29 cellular contexts compared by ENCODE assay signal in genomic region chr6:133467982-133468380, GRCh38.
"Had no signal": no experiment of that assay in that cellular context is flagged by ENCODE, and none has a peak within 500 bp of the region (broad histone marks: within the 10 kb centered on the region; RNA-seq: fewer than 3 reads in every experiment).

No MANE protein-coding gene starts in this region.

- H3K36me3 ChIP-seq: colonic mucosa, gastroesophageal sphincter, pancreas, sigmoid colon had no signal

- H3K4me3 ChIP-seq: colonic mucosa, gastroesophageal sphincter, pancreas, psoas muscle, sigmoid colon had no signal

- H3K27me3 ChIP-seq: colonic mucosa, gastroesophageal sphincter, pancreas, sigmoid colon had no signal

- H3K27ac ChIP-seq: colonic mucosa, epithelial cell of prostate, gastroesophageal sphincter, pancreas, psoas muscle, sigmoid colon had no signal

- ATAC-seq: activated CD4-positive, alpha-beta T cell treated with anti-CD3 and anti-CD28 coated beads for 36 hours; activated CD8-positive, alpha-beta memory T cell treated with anti-CD3 and anti-CD28 coated beads, Interleukin-2, amount 10 ng/mL, durations not matched to agents 7 days and 5 days; activated CD8-positive, alpha-beta T cell treated with anti-CD3 and anti-CD28 coated beads, Interleukin-2, amount 10 ng/mL, durations not matched to agents 7 days and 5 days; gastroesophageal sphincter; left colon; naive thymus-derived CD8-positive, alpha-beta T cell; pancreas; psoas muscle; stimulated activated memory B cell treated with anti-CD40 and anti-IgM and Interleukin-4, amounts not matched to agents 10 μg/mL and 1 μg/mL and 100 μg/mL, for 72 hours; stimulated activated naive CD8-positive, alpha-beta T cell treated with anti-CD3 and anti-CD28 coated beads, Interleukin-15, amount 100 ng/mL, for 72 hours had no signal

- FAIRE-seq: bronchial epithelial cell, endometrium, kidney, pancreas, small intestine had no signal

- H3K9me3 ChIP-seq: colonic mucosa, gastroesophageal sphincter, pancreas, sigmoid colon had no signal

- H3K4me1 ChIP-seq: colonic mucosa, gastroesophageal sphincter, pancreas, psoas muscle, sigmoid colon had no signal

- DNase-seq: activated CD4-positive, alpha-beta T cell treated with anti-CD3 and anti-CD28 coated beads for 36 hours; activated CD4-positive, CD25-positive, alpha-beta regulatory T cell; activated CD8-positive, alpha-beta memory T cell treated with anti-CD3 and anti-CD28 coated beads, Interleukin-2, amount 10 ng/mL, durations not matched to agents 7 days and 5 days; activated CD8-positive, alpha-beta T cell treated with anti-CD3 and anti-CD28 coated beads, Interleukin-2, amount 10 ng/mL, durations not matched to agents 7 days and 5 days; activated T-cell treated with anti-CD3 and anti-CD28 coated beads, Interleukin-2, amount 50 U/mL, for 48 hours; aorta; colonic mucosa; effector CD8-positive, alpha-beta T cell; head of caudate nucleus; hippocampal formation; kidney; left colon; naive thymus-derived CD8-positive, alpha-beta T cell; nucleus accumbens; pancreas; psoas muscle; sigmoid colon; small intestine; stimulated activated CD4-positive, alpha-beta T cell treated with anti-CD3 and anti-CD28 coated beads, Interleukin-1b, Interleukin-23, amount 100 ng/mL, for 48 hours; stimulated activated CD4-positive, alpha-beta T cell treated with anti-CD3 and anti-CD28 coated beads, Interleukin-4, amount 100 ng/mL, for 4 hours; stimulated activated CD8-positive, alpha-beta memory T cell treated with anti-CD3 and anti-CD28 coated beads, Interleukin-4, amount 100 ng/mL, for 48 hours; stimulated activated naive CD8-positive, alpha-beta T cell treated with anti-CD3 and anti-CD28 coated beads, Interleukin-15, amount 100 ng/mL, for 72 hours; substantia nigra; T-helper 1 cell had no signal
